8 cellular contexts compared by ENCODE assay signal in genomic region chr5:131640043-131640856, GRCh38. TPM values are rescaled to one million over a fixed set of nuclear protein-coding genes. Genes with fewer than 3 reads are reported as not detected.
A peak's percentile ranks its signal among the peaks of the same experiment; 100 is the strongest.
DNase-seq lines count a peak whose midpoint lies in the region; ATAC-seq lines count a peak whose summit lies in the region.

No MANE protein-coding gene starts in this region.

- DNase-seq in Ammon's horn (ENCODE audit: low spot score) (peak; percentile 50), lung microvascular endothelial cell (ENCODE audit: low read depth in 2 of 2) (peak; percentile 8 to 59), SIG-M5 treated with dmso at 0.1 percent for 504 hours (lab: John Stamatoyannopoulos, UW; ENCODE audit: unreplicated experiment) (no peak), NCI-H510A treated with DMSO at 0.1 percent for 48 hours (lab: John Stamatoyannopoulos, UW) (no peak), NCI-H1105 (lab: John Stamatoyannopoulos, UW) (no peak), DMS 273 treated with DMSO at 0.1 percent for 48 hours (lab: John Stamatoyannopoulos, UW) (no peak)
- peak; percentile 63 to 69 for DNase-seq in activated CD4-positive, alpha-beta T cell treated with anti-CD3 and anti-CD28 coated beads, Interleukin-2, amount 50 U/mL, for 48 hours

- peak; percentile 62 for ATAC-seq in HG02884 (IDR thresholded peaks at IDR 0.05; ENCODE audit: unreplicated experiment)

RNA-seq across cellular contexts. Expression of gene RAPGEF6, which starts 5.2 kb away (rescaled TPM):
- 9.8 and 11.5 TPM in 2 replicates for total RNA-seq in lung microvascular endothelial cell

Comparison
In these comparisons a context has a peak if more than half of its experiments do, and no peak if none do; other contexts are left out.
1. DNase-seq: peak in Ammon's horn (single experiment), activated CD4-positive, alpha-beta T cell treated with anti-CD3 and anti-CD28 coated beads, Interleukin-2, amount 50 U/mL, for 48 hours (2 of 2) and lung microvascular endothelial cell (2 of 2); none in SIG-M5 treated with dmso at 0.1 percent for 504 hours (single experiment), NCI-H510A treated with DMSO at 0.1 percent for 48 hours (single experiment), NCI-H1105 (single experiment) and DMS 273 treated with DMSO at 0.1 percent for 48 hours (single experiment).